ENCODE assay signal across 18 cellular contexts in the genomic region with DNA sequence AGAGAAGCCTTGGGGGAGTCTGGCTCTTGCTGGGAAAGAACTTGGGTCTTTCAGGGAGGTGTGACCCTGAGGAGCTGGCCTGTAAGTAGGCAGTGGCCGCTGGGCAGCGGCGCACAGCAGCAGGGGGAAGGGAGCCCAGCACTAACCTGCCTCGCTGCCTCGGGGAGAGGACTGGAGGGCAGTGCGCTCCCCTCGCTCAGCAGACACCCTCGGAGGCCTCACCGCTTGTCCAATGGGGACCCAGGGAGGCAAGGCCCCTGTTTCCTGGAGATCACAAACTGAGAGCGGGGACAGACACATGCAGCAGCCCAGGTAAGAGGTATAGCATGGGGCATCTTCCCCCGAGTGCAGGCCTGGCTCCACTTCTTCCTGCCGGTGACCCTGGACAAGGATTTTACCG. TPM values are rescaled to one million over a fixed set of nuclear protein-coding genes. Genes with fewer than 3 reads are reported as not detected.
A peak's percentile ranks its signal among the peaks of the same experiment; 100 is the strongest.
DNase-seq lines count a peak whose midpoint lies in the region; ATAC-seq and TF ChIP-seq lines count a peak whose summit lies in the region.
"Had no signal": no experiment of that assay in that cellular context is flagged by ENCODE, and none has a peak within 500 bp of the region (broad histone marks: within the 10 kb centered on the region; RNA-seq: fewer than 3 reads in every experiment).

No MANE protein-coding gene starts in this region.

- H3K79me2 ChIP-seq in SK-N-SH (ENCODE audit: insufficient read depth) (peaks cover 15% of the 10 kb centered on the region; the same call in 1 of the 2 replicates), PC-9 (ENCODE audit: low read depth) (no peaks in the 10 kb centered on the region)

- H3F3A ChIP-seq in SK-N-SH (replicated peaks; ENCODE audit: insufficient read depth) (no peaks in the 10 kb centered on the region), PC-9 (ENCODE audit: insufficient read depth, low read depth) (peaks cover 9% of the 10 kb centered on the region; the same call in 1 of the 2 replicates)

- peaks cover 0 to 3% of the 10 kb centered on the region in 2 experiments for H3K36me3 ChIP-seq in SK-N-SH (replicated peaks in 1 of 2; ENCODE audit: control insufficient read depth in 1 of 2, insufficient read depth in 2 of 2, low read length in 1 of 2)
- H3K36me3 ChIP-seq in PC-9 (ENCODE audit: low read depth), result no peaks in the 10 kb centered on the region
- H3K36me3 ChIP-seq: upper lobe of left lung had no signal

- no peak for TF ChIP-seq RAD21 in SK-N-SH (IDR thresholded peaks at IDR 0.05; ENCODE audit: low read length)

- H3K9ac ChIP-seq in SK-N-SH, result no peak overlapping the region

- no peak for ATAC-seq in SK-N-SH treated with all-trans-retinoic acid at 6 μM for 48 hours
- no peak for ATAC-seq in GM21381 (IDR thresholded peaks at IDR 0.05; ENCODE audit: unreplicated experiment)
- no peak for ATAC-seq in GM18858 (IDR thresholded peaks at IDR 0.05; ENCODE audit: unreplicated experiment)

- H3K27me3 ChIP-seq in SK-N-SH (ENCODE audit: insufficient read depth), result no peaks in the 10 kb centered on the region
- H3K27me3 ChIP-seq in PC-9 (ENCODE audit: insufficient read depth, low read depth), result no peaks in the 10 kb centered on the region
- H3K27me3 ChIP-seq: upper lobe of left lung had no signal

- H3K9me3 ChIP-seq in SK-N-SH, result no peaks in the 10 kb centered on the region
- H3K9me3 ChIP-seq in PC-9 (ENCODE audit: insufficient read depth, low read depth), result no peaks in the 10 kb centered on the region
- H3K9me3 ChIP-seq: upper lobe of left lung had no signal

- H3K9me2 ChIP-seq in SK-N-SH, result no peaks in the 10 kb centered on the region
- H3K9me2 ChIP-seq in PC-9 (ENCODE audit: insufficient read depth), result no peaks in the 10 kb centered on the region

- H3K4me2 ChIP-seq in SK-N-SH (no peak overlapping the region), PC-9 (no peak overlapping the region)

- TF ChIP-seq CTCF in SK-N-SH (IDR thresholded peaks at IDR 0.05), result no peak
- TF ChIP-seq CTCF in PC-9 (conservative IDR thresholded peaks at IDR 0.05), result no peak

- H3K4me3 ChIP-seq in SK-N-SH (ENCODE audit: low read depth in 2 of 2, low read length in 1 of 2) (no peak overlapping the region), PC-9 (no peak overlapping the region)
- H3K4me3 ChIP-seq: upper lobe of left lung had no signal

- BruUV-seq in PC-9 (replicated peaks; lab: Mats Ljungman, UMichigan), result TSS peak; percentile 17

- DNase-seq in SK-N-SH (peak; percentile 30), PC-9 (no peak), ecto neural progenitor cell (ENCODE audit: low spot score) (peak; percentile 42), pons (ENCODE audit: low spot score) (peak; percentile 14), middle frontal gyrus (ENCODE audit: extremely low spot score, low spot score) (no peak)
- DNase-seq: activated CD4-positive, alpha-beta memory T cell treated with anti-CD3 and anti-CD28 coated beads for 36 hours; activated gamma-delta T cell treated with Interleukin-2 at 50 U/mL for 16 hours; central memory CD4-positive, alpha-beta T cell; midbrain; NCI-H2029; NCI-H748 treated with DMSO at 0.1 percent for 48 hours; RPMI8226; stimulated activated CD4-positive, alpha-beta T cell treated with anti-CD3 and anti-CD28 coated beads, Interleukin-1b, Interleukin-23, amount 100 ng/mL, for 48 hours; upper lobe of left lung had no signal

- H4K20me1 ChIP-seq in SK-N-SH (ENCODE audit: insufficient read depth), result peaks cover 68% of the 10 kb centered on the region
- no peaks in the 10 kb centered on the region; the same call in none of the 2 replicates for H4K20me1 ChIP-seq in PC-9 (ENCODE audit: insufficient read depth)

- POLR2A ChIA-PET in SK-N-SH (lab: Yijun Ruan, JAX) (interaction anchor here (0.6 to 3.2 kb wide), 3 partner anchors 12 to 47 kb away, joined by 3 to 17 read pairs (median 4); no protein-coding TSS in a partner anchor), PC-9 (lab: Charles Lee; ENCODE audit: unreplicated experiment) (no interaction called here)

- intact Hi-C loops in PC-9 (cut with micrococcal nuclease; ENCODE audit: unreplicated experiment), result no loop called here

- no peak for TF ChIP-seq EP300 in SK-N-SH (IDR thresholded peaks at IDR 0.05; ENCODE audit: borderline replicate concordance in 1 of 2, low read depth in 1 of 2, low read length in 1 of 2)

- CTCF ChIA-PET in SK-N-SH (lab: Yijun Ruan, JAX) (interaction anchor here (1.5 to 11.3 kb wide), 5 partner anchors 23 to 110 kb away, joined by 3 to 117 read pairs (median 10); no protein-coding TSS in a partner anchor), PC-9 (lab: Charles Lee) (no interaction called here)

- H3K27ac ChIP-seq in SK-N-SH (ENCODE audit: low read depth in 2 of 2, low read length in 1 of 2) (peak overlapping the region in 1 of 2 experiments; percentile 93; a peak in 2 of 4 replicates), PC-9 (no peak overlapping the region)
- H3K27ac ChIP-seq: 22Rv1 had no signal

- peaks cover 4 to 73% of the 10 kb centered on the region in 2 experiments; a peak in 2 of 4 replicates for H3K4me1 ChIP-seq in SK-N-SH (ENCODE audit: control insufficient read depth in 1 of 2, insufficient read depth in 2 of 2, low read depth in 1 of 2, low read length in 1 of 2)
- H3K4me1 ChIP-seq in PC-9 (replicated peaks; ENCODE audit: insufficient read depth), result peaks cover 4% of the 10 kb centered on the region; the same call in 1 of the 2 replicates

- 90% methylated on average over 7 of the region's 13 CpGs for WGBS in SK-N-SH (ENCODE audit: low lambda C conversion rate)

- H2AFZ ChIP-seq in SK-N-SH (ENCODE audit: low read depth), result no peak overlapping the region
- no peak overlapping the region for H2AFZ ChIP-seq in PC-9

TF ChIP-seq in SK-N-SH, 30 proteins besides CTCF, POLR2A, EP300 and RAD21 (continues in another document):
- no peak for TF ChIP-seq TAF1 (IDR thresholded peaks at IDR 0.05; ENCODE audit: borderline replicate concordance, low read depth, low read length)
- no peak for TF ChIP-seq FOXM1 (IDR thresholded peaks at IDR 0.05; ENCODE audit: low read depth)
- TF ChIP-seq CHD2 (IDR thresholded peaks at IDR 0.05; ENCODE audit: low read length, partially characterized antibody), result no peak
- no peak for TF ChIP-seq MXI1 (IDR thresholded peaks at IDR 0.05; ENCODE audit: low read depth, low read length)
- TF ChIP-seq RCOR1 (IDR thresholded peaks at IDR 0.05; ENCODE audit: low read length), result no peak
- no peak for TF ChIP-seq SMC3 (IDR thresholded peaks at IDR 0.05; ENCODE audit: low read depth, low read length)
- no peak for TF ChIP-seq FOXJ3 (CRISPR knock-in tag; IDR thresholded peaks at IDR 0.05)
- TF ChIP-seq, protein P1, sequence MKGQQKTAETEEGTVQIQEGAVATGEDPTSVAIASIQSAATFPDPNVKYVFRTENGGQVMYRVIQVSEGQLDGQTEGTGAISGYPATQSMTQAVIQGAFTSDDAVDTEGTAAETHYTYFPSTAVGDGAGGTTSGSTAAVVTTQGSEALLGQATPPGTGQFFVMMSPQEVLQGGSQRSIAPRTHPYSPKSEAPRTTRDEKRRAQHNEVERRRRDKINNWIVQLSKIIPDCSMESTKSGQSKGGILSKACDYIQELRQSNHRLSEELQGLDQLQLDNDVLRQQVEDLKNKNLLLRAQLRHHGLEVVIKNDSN (IDR thresholded peaks at IDR 0.05; ENCODE audit: borderline replicate concordance, low read depth), result no peak
- TF ChIP-seq EZH2phosphoT487 (IDR thresholded peaks at IDR 0.05; ENCODE audit: borderline replicate concordance, low read depth), result no peak
- TF ChIP-seq POLR2AphosphoS5 (IDR thresholded peaks at IDR 0.05; ENCODE audit: low read depth, low read length), result no peak

TF ChIP-seq in SK-N-SH treated with all-trans-retinoic acid at 6 μM for 48 hours, 23 proteins besides CTCF, POLR2A, EP300 and RAD21 (continues in another document):
- TF ChIP-seq ISL1 (CRISPR knock-in tag; IDR thresholded peaks at IDR 0.05) (no peak), ZC3H10 (CRISPR knock-in tag; IDR thresholded peaks at IDR 0.05) (no peak)
- TF ChIP-seq, protein P2, sequence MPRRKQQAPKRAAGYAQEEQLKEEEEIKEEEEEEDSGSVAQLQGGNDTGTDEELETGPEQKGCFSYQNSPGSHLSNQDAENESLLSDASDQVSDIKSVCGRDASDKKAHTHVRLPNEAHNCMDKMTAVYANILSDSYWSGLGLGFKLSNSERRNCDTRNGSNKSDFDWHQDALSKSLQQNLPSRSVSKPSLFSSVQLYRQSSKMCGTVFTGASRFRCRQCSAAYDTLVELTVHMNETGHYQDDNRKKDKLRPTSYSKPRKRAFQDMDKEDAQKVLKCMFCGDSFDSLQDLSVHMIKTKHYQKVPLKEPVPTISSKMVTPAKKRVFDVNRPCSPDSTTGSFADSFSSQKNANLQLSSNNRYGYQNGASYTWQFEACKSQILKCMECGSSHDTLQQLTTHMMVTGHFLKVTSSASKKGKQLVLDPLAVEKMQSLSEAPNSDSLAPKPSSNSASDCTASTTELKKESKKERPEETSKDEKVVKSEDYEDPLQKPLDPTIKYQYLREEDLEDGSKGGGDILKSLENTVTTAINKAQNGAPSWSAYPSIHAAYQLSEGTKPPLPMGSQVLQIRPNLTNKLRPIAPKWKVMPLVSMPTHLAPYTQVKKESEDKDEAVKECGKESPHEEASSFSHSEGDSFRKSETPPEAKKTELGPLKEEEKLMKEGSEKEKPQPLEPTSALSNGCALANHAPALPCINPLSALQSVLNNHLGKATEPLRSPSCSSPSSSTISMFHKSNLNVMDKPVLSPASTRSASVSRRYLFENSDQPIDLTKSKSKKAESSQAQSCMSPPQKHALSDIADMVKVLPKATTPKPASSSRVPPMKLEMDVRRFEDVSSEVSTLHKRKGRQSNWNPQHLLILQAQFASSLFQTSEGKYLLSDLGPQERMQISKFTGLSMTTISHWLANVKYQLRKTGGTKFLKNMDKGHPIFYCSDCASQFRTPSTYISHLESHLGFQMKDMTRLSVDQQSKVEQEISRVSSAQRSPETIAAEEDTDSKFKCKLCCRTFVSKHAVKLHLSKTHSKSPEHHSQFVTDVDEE (CRISPR knock-in tag; IDR thresholded peaks at IDR 0.05), result no peak
- TF ChIP-seq, protein P3, sequence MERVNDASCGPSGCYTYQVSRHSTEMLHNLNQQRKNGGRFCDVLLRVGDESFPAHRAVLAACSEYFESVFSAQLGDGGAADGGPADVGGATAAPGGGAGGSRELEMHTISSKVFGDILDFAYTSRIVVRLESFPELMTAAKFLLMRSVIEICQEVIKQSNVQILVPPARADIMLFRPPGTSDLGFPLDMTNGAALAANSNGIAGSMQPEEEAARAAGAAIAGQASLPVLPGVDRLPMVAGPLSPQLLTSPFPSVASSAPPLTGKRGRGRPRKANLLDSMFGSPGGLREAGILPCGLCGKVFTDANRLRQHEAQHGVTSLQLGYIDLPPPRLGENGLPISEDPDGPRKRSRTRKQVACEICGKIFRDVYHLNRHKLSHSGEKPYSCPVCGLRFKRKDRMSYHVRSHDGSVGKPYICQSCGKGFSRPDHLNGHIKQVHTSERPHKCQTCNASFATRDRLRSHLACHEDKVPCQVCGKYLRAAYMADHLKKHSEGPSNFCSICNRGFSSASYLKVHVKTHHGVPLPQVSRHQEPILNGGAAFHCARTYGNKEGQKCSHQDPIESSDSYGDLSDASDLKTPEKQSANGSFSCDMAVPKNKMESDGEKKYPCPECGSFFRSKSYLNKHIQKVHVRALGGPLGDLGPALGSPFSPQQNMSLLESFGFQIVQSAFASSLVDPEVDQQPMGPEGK (CRISPR knock-in tag; IDR thresholded peaks at IDR 0.05; ENCODE audit: borderline replicate concordance), result no peak

RNA-seq across cellular contexts. Expression of a gene that starts 3.3 kb away (rescaled TPM):
- 5.5 and 5.6 TPM in 2 replicates for polyA plus RNA-seq in SK-N-SH (2012; rRNA removed)
- 2.3 and 2.6 TPM in 2 replicates for polyA plus RNA-seq in SK-N-SH (2012; cell fraction: cytosol; rRNA removed)
- polyA plus RNA-seq in SK-N-SH (2012; cell fraction: nucleus; rRNA removed), result 18.6 and 20.2 TPM in 2 replicates
- 38.9 and 43.1 TPM in 2 replicates for total RNA-seq in PC-9 (2021)

Comparison
In these comparisons a context has a peak if more than half of its experiments do, and no peak if none do; other contexts are left out.
1. DNase-seq: peak in SK-N-SH (single experiment), ecto neural progenitor cell (single experiment) and pons (single experiment); none in PC-9 (0 of 2) and middle frontal gyrus (single experiment).